In genomic region chr19:3516675-3517207, GRCh38 we compare ENCODE assay signal across 1 cellular context.
TF ChIP-seq lines count a peak whose summit lies in the region.

No MANE protein-coding gene starts in this region.

TF ChIP-seq in GM23338, 12 proteins besides CTCF, POLR2A, EP300 and RAD21 (continued from another document):
- TF ChIP-seq REST (IDR thresholded peaks at IDR 0.05; ENCODE audit: unreplicated experiment): no peak
- TF ChIP-seq EZH2 (IDR thresholded peaks at IDR 0.05; ENCODE audit: low read depth, unreplicated experiment): no peak
- no peak for TF ChIP-seq NANOG (IDR thresholded peaks at IDR 0.05; ENCODE audit: borderline replicate concordance)
- no peak for TF ChIP-seq POLR2AphosphoS5 (IDR thresholded peaks at IDR 0.05; ENCODE audit: low read depth)
- no peak for TF ChIP-seq ZNF114 (CRISPR knock-in tag; IDR thresholded peaks at IDR 0.05)
- no peak for TF ChIP-seq ZNF331 (CRISPR knock-in tag; IDR thresholded peaks at IDR 0.05; ENCODE audit: low read depth)
- no peak for TF ChIP-seq STAT1 (IDR thresholded peaks at IDR 0.05; ENCODE audit: unreplicated experiment)
- TF ChIP-seq ETS1 (IDR thresholded peaks at IDR 0.05): no peak
- no peak for TF ChIP-seq EZH2phosphoT487 (IDR thresholded peaks at IDR 0.05; ENCODE audit: unreplicated experiment)
TF ChIP-seq in GM23338: peak in this region for 0.
